In the genomic region with DNA sequence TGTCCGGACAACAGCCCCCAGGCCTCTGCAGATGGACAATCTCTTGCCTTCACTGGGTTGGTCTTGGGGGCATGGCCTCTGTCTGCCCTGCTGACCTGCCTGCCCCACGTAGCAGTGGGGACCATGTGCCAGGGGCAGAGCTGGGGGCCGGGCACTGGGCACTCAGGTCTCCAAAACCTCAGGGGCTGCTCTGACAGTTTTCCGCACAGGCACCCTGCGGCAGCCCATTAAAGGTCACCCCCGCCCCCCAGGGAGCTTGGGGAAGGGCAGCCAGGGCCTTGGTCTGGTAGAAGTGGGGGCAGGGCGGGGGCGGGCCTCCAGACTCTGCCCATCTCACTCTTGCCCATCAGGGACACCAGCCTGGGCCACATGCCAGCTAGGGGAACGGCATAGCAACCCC, we compare ENCODE assay signal across 7 cellular contexts. TPM values are rescaled to one million over a fixed set of nuclear protein-coding genes. Genes with fewer than 3 reads are reported as not detected.
"Had no signal": no experiment of that assay in that cellular context is flagged by ENCODE, and none has a peak within 500 bp of the region (broad histone marks: within the 10 kb centered on the region; RNA-seq: fewer than 3 reads in every experiment).

No MANE protein-coding gene starts in this region.

- H3K4me3 Mint-ChIP-seq: H9 had no signal

- H3K9me3 Mint-ChIP-seq: H9 had no signal

- H3K27ac ChIP-seq: GM23248 had no signal

- ATAC-seq: K562 had no signal

- H3K4me3 ChIP-seq: GM23248, K562 had no signal

- H2AFZ ChIP-seq: GM23248 had no signal

- H3K9ac ChIP-seq: GM23248 had no signal

- FAIRE-seq: HTR-8/SVneo, K562 had no signal

- DNase-seq: GM23248, GOT3, H9, HCEC 1CT, IMR-90 had no signal

RNA-seq across cellular contexts. Expression of gene WNT7B, which starts 49.9 kb away (rescaled TPM):
- total RNA-seq: GM23248, K562 had no signal
- polyA plus RNA-seq: GM23248, K562 had no signal
